In genomic region chr15:91867581-91868026, GRCh38 we compare ENCODE assay signal across 8 cellular contexts. TPM values are rescaled to one million over a fixed set of nuclear protein-coding genes. Genes with fewer than 3 reads are reported as not detected.
DNase-seq lines count a peak whose midpoint lies in the region; ATAC-seq lines count a peak whose summit lies in the region.

No MANE protein-coding gene starts in this region.

- peak; percentile 86 for DNase-seq in EH (ENCODE audit: low read depth)
- peak; percentile 93 for DNase-seq in SW480 (ENCODE audit: low spot score)
- DNase-seq in Right ventricle myocardium superior = peak; percentile 78
- no peak for DNase-seq in sciatic nerve (ENCODE audit: low spot score)
- DNase-seq in middle frontal gyrus (ENCODE audit: extremely low spot score, low spot score) = no peak
- DNase-seq in HAP-1 (ENCODE audit: low spot score in 2 of 2) = no peak
- no peak for DNase-seq in Ammon's horn (ENCODE audit: low spot score)

- H3K36me3 ChIP-seq in HAP-1 (replicated peaks) = no peaks in the 10 kb centered on the region

- H3K4me1 ChIP-seq in HAP-1 = peaks cover 3% of the 10 kb centered on the region

- in situ Hi-C loops in HAP-1 (cut with MboI; ENCODE audit: low sequenced_read_pairs) = no loop called here

- no peaks in the 10 kb centered on the region for H3K27me3 ChIP-seq in HAP-1 (ENCODE audit: low read depth)

- intact Hi-C loops in Right ventricle myocardium superior (cut with DNase I) (loop anchor here (2.0 kb wide), 1 partner anchor 51 kb away; no protein-coding TSS in a partner anchor), sciatic nerve (cut with DNase I) (no loop called here)

- ATAC-seq in Right ventricle myocardium superior (ENCODE audit: poor library complexity) = peak; percentile 64
- peak; percentile 88 for ATAC-seq in sciatic nerve
- no peak for ATAC-seq in HG03095 (IDR thresholded peaks at IDR 0.05; ENCODE audit: unreplicated experiment)

- H3K4me3 ChIP-seq in HAP-1 = no peak overlapping the region

- no peaks in the 10 kb centered on the region for H3K9me3 ChIP-seq in HAP-1

RNA-seq across cellular contexts. Expression of gene SLCO3A1, which starts 14.1 kb away (rescaled TPM):
- total RNA-seq in Right ventricle myocardium superior (46.6 TPM), sciatic nerve (36.4 TPM)

Comparison
In these comparisons a context has a peak if more than half of its experiments do, and no peak if none do; other contexts are left out.
1. DNase-seq: peak in EH (single experiment), SW480 (single experiment) and Right ventricle myocardium superior (single experiment); none in sciatic nerve (single experiment), middle frontal gyrus (single experiment), HAP-1 (0 of 2) and Ammon's horn (single experiment).